In the genomic region with DNA sequence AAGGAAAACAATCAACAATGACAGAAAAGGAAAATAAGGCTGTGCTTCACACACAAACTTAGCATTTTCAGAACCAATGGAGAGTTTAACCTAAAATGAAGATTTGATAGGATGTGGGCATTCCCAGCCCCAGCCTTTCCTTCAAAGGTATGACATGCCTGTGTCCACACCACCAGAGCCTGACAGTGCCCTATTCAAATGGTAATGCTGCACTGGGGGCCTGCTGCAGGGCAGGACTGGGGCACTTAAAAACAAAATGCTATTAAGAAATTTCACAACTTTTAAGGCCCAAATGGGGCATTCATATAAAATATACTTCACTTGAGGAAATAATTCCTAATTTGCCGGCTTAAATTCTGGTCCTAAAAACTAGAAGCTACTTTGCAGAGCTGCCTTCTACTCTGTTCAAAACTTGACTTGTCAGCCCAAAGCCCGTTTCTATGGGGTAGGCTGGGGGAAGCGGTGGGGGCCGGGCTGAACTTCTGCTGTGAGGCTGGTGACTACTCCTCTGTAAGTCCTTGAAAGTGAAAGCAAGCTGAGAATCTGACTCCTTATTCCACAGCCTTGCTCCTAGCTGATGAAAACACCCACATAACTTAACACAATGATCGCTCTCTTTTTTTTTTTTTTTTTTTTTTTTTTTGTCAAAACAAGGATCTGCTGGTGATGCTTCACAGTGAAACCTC, we compare ENCODE assay signal across 10 cellular contexts. TPM values are rescaled to one million over a fixed set of nuclear protein-coding genes. Genes with fewer than 3 reads are reported as not detected.
A peak's percentile ranks its signal among the peaks of the same experiment; 100 is the strongest.
DNase-seq lines count a peak whose midpoint lies in the region; ATAC-seq and TF ChIP-seq lines count a peak whose summit lies in the region.
"Had no signal": no experiment of that assay in that cellular context is flagged by ENCODE, and none has a peak within 500 bp of the region (broad histone marks: within the 10 kb centered on the region; RNA-seq: fewer than 3 reads in every experiment).

No MANE protein-coding gene starts in this region.

- H3K4me3 Mint-ChIP-seq in osteocyte (ENCODE audit: unreplicated experiment): peak overlapping the region; percentile 53

- WGBS in GM23248 (ENCODE audit: low coverage in 1 of 2, low lambda C conversion rate in 2 of 2, missing lambda C conversion rate in 2 of 2), 2 experiments: 79 to 80% methylated on average over 5 of the region's 5 CpGs
- WGBS in SK-N-SH (ENCODE audit: low lambda C conversion rate): 99% methylated on average over 5 of the region's 5 CpGs
- WGBS in lower leg skin, 2 donors: 70 to 81% methylated on average over 5 of the region's 5 CpGs
- WGBS in psoas muscle, 3 donors: 78 to 79% (median 78%) methylated on average over 5 of the region's 5 CpGs

- CTCF ChIA-PET in SK-N-SH (lab: Yijun Ruan, JAX): interaction anchor here (1.3 to 1.7 kb wide), 3 partner anchors 9 to 13 kb away, joined by 4 to 8 read pairs (median 4); no protein-coding TSS in a partner anchor

- H3K4me2 ChIP-seq in GM23248 (ENCODE audit: unreplicated experiment): no peak overlapping the region
- H3K4me2 ChIP-seq in SK-N-SH: peak overlapping the region; percentile 23; the same call in 1 of the 2 replicates

- in situ Hi-C loops in GM23248 (cut with MboI): no loop called here

- no peak for ATAC-seq in psoas muscle
- no peak for ATAC-seq in GM21447 (IDR thresholded peaks at IDR 0.05; ENCODE audit: unreplicated experiment)
- ATAC-seq in GM18520 (IDR thresholded peaks at IDR 0.05; ENCODE audit: unreplicated experiment): no peak
- ATAC-seq: K562 had no signal

- H3K27ac ChIP-seq in GM23248 (peak overlapping the region; percentile 61), SK-N-SH (ENCODE audit: low read depth in 2 of 2, low read length in 1 of 2) (peak overlapping the region in 1 of 2 experiments; percentile 61; a peak in 2 of 4 replicates), psoas muscle (no peak overlapping the region)
- H3K27ac ChIP-seq: prostate gland had no signal

- intact Hi-C loops in lower leg skin (cut with DNase I; ENCODE audit: low total_unique reads): no loop called here
- intact Hi-C loops in psoas muscle (cut with DNase I): no loop called here

- H2AFZ ChIP-seq in GM23248 (no peak overlapping the region), SK-N-SH (ENCODE audit: low read depth) (no peak overlapping the region)

- no peak for TF ChIP-seq RAD21 in SK-N-SH (IDR thresholded peaks at IDR 0.05; ENCODE audit: low read length)

- H4K20me1 ChIP-seq in GM23248 (ENCODE audit: insufficient read depth): no peaks in the 10 kb centered on the region
- H4K20me1 ChIP-seq in SK-N-SH (ENCODE audit: insufficient read depth): no peaks in the 10 kb centered on the region

- H3K4me1 Mint-ChIP-seq in osteocyte (ENCODE audit: unreplicated experiment): peaks cover 26% of the 10 kb centered on the region

- H3K4me1 ChIP-seq in GM23248 (ENCODE audit: insufficient read depth) (peaks cover 5% of the 10 kb centered on the region), SK-N-SH (ENCODE audit: control insufficient read depth in 1 of 2, insufficient read depth in 2 of 2, low read depth in 1 of 2, low read length in 1 of 2) (no peaks in the 10 kb centered on the region), psoas muscle (no peaks in the 10 kb centered on the region)
- H3K4me1 ChIP-seq: prostate gland had no signal

- TF ChIP-seq EP300 in SK-N-SH (IDR thresholded peaks at IDR 0.05; ENCODE audit: borderline replicate concordance in 1 of 2, low read depth in 1 of 2, low read length in 1 of 2): no peak

- H3K27me3 ChIP-seq in GM23248 (replicated peaks; ENCODE audit: insufficient read depth) (no peaks in the 10 kb centered on the region), SK-N-SH (ENCODE audit: insufficient read depth) (no peaks in the 10 kb centered on the region), psoas muscle (ENCODE audit: insufficient read depth in 3 of 3, low read length in 2 of 3) (no peaks in the 10 kb centered on the region)

- no peaks in the 10 kb centered on the region for H3K9me3 Mint-ChIP-seq in osteocyte (ENCODE audit: unreplicated experiment)

- no peaks in the 10 kb centered on the region for H3K27me3 Mint-ChIP-seq in osteocyte (ENCODE audit: unreplicated experiment)

- H3F3A ChIP-seq in GM23248 (ENCODE audit: insufficient read depth) (0 out of 2 replicates have a peak, but pooled peaks cover 14% of the 10 kb centered on the region), SK-N-SH (replicated peaks; ENCODE audit: insufficient read depth) (peaks cover 11% of the 10 kb centered on the region)

- DNase-seq in GM23248: peak; percentile 57
- DNase-seq in SK-N-SH: no peak
- DNase-seq in fibroblast of mammary gland (ENCODE audit: low read depth): peak; percentile 21
- DNase-seq in osteocyte (ENCODE audit: extremely low spot score, unreplicated experiment): no peak
- no peak for DNase-seq in lower leg skin (ENCODE audit: low spot score in 2 of 2)
- no peak for DNase-seq in psoas muscle

- no peak for TF ChIP-seq POLR2A in lower leg skin (IDR thresholded peaks at IDR 0.05)

- H3K79me2 ChIP-seq in GM23248 (ENCODE audit: insufficient read depth) (no peaks in the 10 kb centered on the region), SK-N-SH (ENCODE audit: insufficient read depth) (no peaks in the 10 kb centered on the region)

- POLR2A ChIA-PET in SK-N-SH (lab: Yijun Ruan, JAX): no interaction called here

- no peak for TF ChIP-seq CTCF in SK-N-SH (IDR thresholded peaks at IDR 0.05)
- TF ChIP-seq CTCF in fibroblast of mammary gland (conservative IDR thresholded peaks at IDR 0.05; ENCODE audit: control insufficient read depth, insufficient read depth, low read depth, low read length): no peak
- no peak for TF ChIP-seq CTCF in osteocyte (IDR thresholded peaks at IDR 0.05)
- TF ChIP-seq CTCF in lower leg skin (IDR thresholded peaks at IDR 0.05): no peak
- no peak for TF ChIP-seq CTCF in psoas muscle (IDR thresholded peaks at IDR 0.05)

- H3K4me3 ChIP-seq in GM23248: no peak overlapping the region
- H3K4me3 ChIP-seq in SK-N-SH (ENCODE audit: low read depth in 2 of 2, low read length in 1 of 2): no peak overlapping the region
- no peak overlapping the region for H3K4me3 ChIP-seq in fibroblast of mammary gland (ENCODE audit: control insufficient read depth, low read depth, low read length)
- no peak overlapping the region for H3K4me3 ChIP-seq in lower leg skin (ENCODE audit: low read depth, poor library complexity, severe bottlenecking)
- H3K4me3 ChIP-seq in psoas muscle: no peak overlapping the region
- H3K4me3 ChIP-seq: K562, prostate gland had no signal

- no peaks in the 10 kb centered on the region for H3K9me2 ChIP-seq in GM23248 (ENCODE audit: insufficient read depth)
- no peaks in the 10 kb centered on the region for H3K9me2 ChIP-seq in SK-N-SH

- H3K36me3 ChIP-seq in GM23248 (ENCODE audit: low read depth) (peaks cover 25% of the 10 kb centered on the region; the same call in 1 of the 2 replicates), SK-N-SH (replicated peaks in 1 of 2; ENCODE audit: control insufficient read depth in 1 of 2, insufficient read depth in 2 of 2, low read length in 1 of 2) (peaks cover 61% of the 10 kb centered on the region in 2 experiments), psoas muscle (ENCODE audit: insufficient read depth in 1 of 2, low read depth in 1 of 2) (peaks cover 0 to 96% of the 10 kb centered on the region in 2 donors)

- H3K9ac ChIP-seq in GM23248 (peak overlapping the region; percentile 49), SK-N-SH (no peak overlapping the region)

- H3K9me3 ChIP-seq in GM23248 (ENCODE audit: low read depth): no peaks in the 10 kb centered on the region
- no peaks in the 10 kb centered on the region for H3K9me3 ChIP-seq in SK-N-SH
- H3K9me3 ChIP-seq in psoas muscle: no peaks in the 10 kb centered on the region
- H3K9me3 ChIP-seq: prostate gland had no signal

- H3K36me3 Mint-ChIP-seq in osteocyte (ENCODE audit: unreplicated experiment): peaks cover 25% of the 10 kb centered on the region

- H3K27ac Mint-ChIP-seq in osteocyte (ENCODE audit: unreplicated experiment): peak overlapping the region; percentile 94

TF ChIP-seq in SK-N-SH, 30 proteins besides CTCF, POLR2A, EP300 and RAD21 (continues in another document):
- TF ChIP-seq MEF2A (IDR thresholded peaks at IDR 0.05; ENCODE audit: borderline replicate concordance, low read depth) (no peak), RFX5 (IDR thresholded peaks at IDR 0.05; ENCODE audit: low read length) (no peak), POLR2AphosphoS5 (IDR thresholded peaks at IDR 0.05; ENCODE audit: low read depth, low read length) (no peak), JUND (IDR thresholded peaks at IDR 0.05) (no peak), TCF12 (IDR thresholded peaks at IDR 0.05) (no peak), NRF1 (IDR thresholded peaks at IDR 0.05; ENCODE audit: low read depth, low read length) (no peak), FOSL2 (IDR thresholded peaks at IDR 0.05; ENCODE audit: borderline replicate concordance, low read depth) (no peak)
- TF ChIP-seq, protein P1, sequence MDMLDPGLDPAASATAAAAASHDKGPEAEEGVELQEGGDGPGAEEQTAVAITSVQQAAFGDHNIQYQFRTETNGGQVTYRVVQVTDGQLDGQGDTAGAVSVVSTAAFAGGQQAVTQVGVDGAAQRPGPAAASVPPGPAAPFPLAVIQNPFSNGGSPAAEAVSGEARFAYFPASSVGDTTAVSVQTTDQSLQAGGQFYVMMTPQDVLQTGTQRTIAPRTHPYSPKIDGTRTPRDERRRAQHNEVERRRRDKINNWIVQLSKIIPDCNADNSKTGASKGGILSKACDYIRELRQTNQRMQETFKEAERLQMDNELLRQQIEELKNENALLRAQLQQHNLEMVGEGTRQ (IDR thresholded peaks at IDR 0.05; ENCODE audit: borderline replicate concordance, low read depth, low read length): no peak

RNA-seq across cellular contexts. Expression of a gene that starts 31.0 kb away (rescaled TPM):
- total RNA-seq in GM23248 (2014; rRNA removed; shearing (Covaris generic)): 239 and 256 TPM in 2 replicates
- 129 and 134 TPM in 2 replicates for polyA plus RNA-seq in GM23248 (2016; fragmentation: Nextera tagmentation; extraction: Ambion mirVana)
- polyA plus RNA-seq in SK-N-SH (2012; rRNA removed): 119 and 144 TPM in 2 replicates
- 70.5 and 99.2 TPM in 2 replicates for polyA plus RNA-seq in SK-N-SH (2012; cell fraction: cytosol; rRNA removed)
- polyA plus RNA-seq in SK-N-SH (2012; cell fraction: nucleus; rRNA removed): 178 and 225 TPM in 2 replicates
- total RNA-seq in osteocyte: 480 and 494 TPM in 2 replicates
- total RNA-seq in lower leg skin: 100 to 1,000 TPM in 3 of 4 donors, 10 to 100 TPM in 1; 98.1 to 195 (median 154) TPM
- 10 to 100 TPM; 16.8 to 51.9 (median 21.2) TPM for total RNA-seq in psoas muscle
- 10 to 100 TPM; 10.5 to 25.6 (median 23.7) TPM for polyA plus RNA-seq in psoas muscle

Comparison
In these comparisons a context has a peak if more than half of its experiments do, and no peak if none do; other contexts are left out.
1. DNase-seq: peak in GM23248 (single experiment) and fibroblast of mammary gland (single experiment); none in SK-N-SH (single experiment), osteocyte (single experiment), lower leg skin (0 of 2) and psoas muscle (0 of 2).